Comparison of ENCODE assay signal across 11 cellular contexts in genomic region chr5:58751222-58751621, GRCh38.
DNase-seq lines count a peak whose midpoint lies in the region; ATAC-seq, FAIRE-seq and TF ChIP-seq lines count a peak whose summit lies in the region.
"Had no signal": no experiment of that assay in that cellular context is flagged by ENCODE, and none has a peak within 500 bp of the region (broad histone marks: within the 10 kb centered on the region; RNA-seq: fewer than 3 reads in every experiment).

No MANE protein-coding gene starts in this region.

- no peak for TF ChIP-seq RAD21 in HepG2 (CRISPR knock-in tag; IDR thresholded peaks at IDR 0.05)

- TF ChIP-seq EP300 in HepG2 (IDR thresholded peaks at IDR 0.05; ENCODE audit: low read depth in 2 of 2, low read length in 2 of 2) (no peak), HepG2 (CRISPR knock-in tag; IDR thresholded peaks at IDR 0.05; ENCODE audit: borderline replicate concordance) (no peak)

- H3K9ac ChIP-seq in HepG2 (ENCODE audit: insufficient read depth, low read depth, low read length): no peak overlapping the region

- H3K4me1 Mint-ChIP-seq in activated T-helper 17 cell treated with anti-CD3 and anti-CD28 coated beads, Interleukin-2, amount 50 U/mL, for 72 hours: peaks cover 6% of the 10 kb centered on the region
- H3K4me1 Mint-ChIP-seq: immature natural killer cell had no signal

- H3K27ac Mint-ChIP-seq in activated T-helper 17 cell treated with anti-CD3 and anti-CD28 coated beads, Interleukin-2, amount 50 U/mL, for 72 hours: peak overlapping the region; percentile 72
- H3K27ac Mint-ChIP-seq: dendritic cell treated with granulocyte-macrophage colony-stimulating factor and Interleukin-4, amounts not matched to agents 40 ng/mL and 50 ng/mL, for 4 days; immature natural killer cell had no signal

- peak overlapping the region; percentile 35 for H3K4me3 Mint-ChIP-seq in activated T-helper 17 cell treated with anti-CD3 and anti-CD28 coated beads, Interleukin-2, amount 50 U/mL, for 72 hours
- H3K4me3 Mint-ChIP-seq: dendritic cell treated with granulocyte-macrophage colony-stimulating factor and Interleukin-4, amounts not matched to agents 40 ng/mL and 50 ng/mL, for 4 days; immature natural killer cell had no signal

- TF ChIP-seq POLR2A in HepG2 (IDR thresholded peaks at IDR 0.05; ENCODE audit: insufficient read depth in 1 of 2, low read depth in 2 of 2, low read length in 2 of 2): no peak

- no peak overlapping the region for H3K4me3 ChIP-seq in HepG2 (replicated peaks in 1 of 3; ENCODE audit: insufficient read depth in 1 of 3, low read depth in 2 of 3, low read length in 3 of 3)

- FAIRE-seq in HepG2 (lab: Jason Lieb, UNC): no peak
- FAIRE-seq: G401.6 had no signal

- H3K36me3 ChIP-seq in HepG2 (replicated peaks in 1 of 2; ENCODE audit: control insufficient read depth in 1 of 2, insufficient read depth in 2 of 2, low read length in 2 of 2): no peaks in the 10 kb centered on the region

- POLR2A ChIA-PET in HepG2 (lab: Yijun Ruan, JAX): no interaction called here

- CTCF ChIA-PET in HepG2 (lab: Yijun Ruan, JAX; ENCODE audit: low intra/inter-chr PET ratio, low total read pairs): no interaction called here

- no peak overlapping the region for H3K4me2 ChIP-seq in HepG2 (ENCODE audit: low read depth, low read length)

- intact Hi-C loops in HepG2 (cut with micrococcal nuclease; ENCODE audit: unreplicated experiment): no loop called here

- peak; percentile 84 for DNase-seq in ELR (ENCODE audit: low read depth)
- DNase-seq in M059J (ENCODE audit: low read depth): peak; percentile 81
- DNase-seq in HepG2 (ENCODE audit: low spot score): no peak
- DNase-seq in GM13976 (ENCODE audit: low spot score): no peak
- no peak for DNase-seq in DMS153 treated with DMSO at 0.1 percent for 48 hours (lab: John Stamatoyannopoulos, UW; ENCODE audit: unreplicated experiment)
- DNase-seq in glomerular visceral epithelial cell (ENCODE audit: extremely low spot score): no peak
- DNase-seq: immature natural killer cell, NCI-H2107 had no signal

- no TSS peak for BruUV-seq in HepG2 (replicated peaks; lab: Mats Ljungman, UMichigan)

- no peaks in the 10 kb centered on the region for H3K9me3 ChIP-seq in HepG2 (ENCODE audit: low read length)

- no peaks in the 10 kb centered on the region; a peak in 1 of 5 replicates for H3K27me3 ChIP-seq in HepG2 (ENCODE audit: control insufficient read depth in 1 of 2, insufficient read depth in 2 of 2, low read length in 2 of 2)

- no peak overlapping the region for H2AFZ ChIP-seq in HepG2 (ENCODE audit: low read length)

- H3K79me2 ChIP-seq in HepG2 (ENCODE audit: insufficient read depth, low read length): no peaks in the 10 kb centered on the region

- peak; percentile 100 for ATAC-seq in activated T-helper 17 cell treated with anti-CD3 and anti-CD28 coated beads, Interleukin-2, amount 50 U/mL, for 72 hours (replicated peaks)
- no peak for ATAC-seq in HepG2

- no peaks in the 10 kb centered on the region for H3K4me1 ChIP-seq in HepG2 (ENCODE audit: insufficient read depth, low read length)

- no peak for TF ChIP-seq CTCF in HepG2 (CRISPR knock-in tag; IDR thresholded peaks at IDR 0.05)
- no peak for TF ChIP-seq CTCF in GM13976 (IDR thresholded peaks at IDR 0.05; ENCODE audit: borderline replicate concordance, control extremely low read depth, extremely low read depth, insufficient read depth, missing control alignments)

- in situ Hi-C loops in HepG2 (cut with HindIII; ENCODE audit: extremely low pct_ligation_motif_present, low pct_unique_long_range_greater_than_20kb) (no loop called here), GM13976 (cut with MboI; ENCODE audit: low sequenced_read_pairs, unreplicated experiment) (no loop called here)

- H3K9me3 Mint-ChIP-seq in activated T-helper 17 cell treated with anti-CD3 and anti-CD28 coated beads, Interleukin-2, amount 50 U/mL, for 72 hours: no peaks in the 10 kb centered on the region
- H3K9me3 Mint-ChIP-seq: dendritic cell treated with granulocyte-macrophage colony-stimulating factor and Interleukin-4, amounts not matched to agents 40 ng/mL and 50 ng/mL, for 4 days had no signal

- H3K27ac ChIP-seq in HepG2 (ENCODE audit: extremely low read length, insufficient read depth, low read length): no peak overlapping the region

- H4K20me1 ChIP-seq in HepG2 (ENCODE audit: insufficient read depth, low read length): no peaks in the 10 kb centered on the region

- H3K27me3 Mint-ChIP-seq in activated T-helper 17 cell treated with anti-CD3 and anti-CD28 coated beads, Interleukin-2, amount 50 U/mL, for 72 hours: peaks cover 3% of the 10 kb centered on the region
- H3K27me3 Mint-ChIP-seq: dendritic cell treated with granulocyte-macrophage colony-stimulating factor and Interleukin-4, amounts not matched to agents 40 ng/mL and 50 ng/mL, for 4 days had no signal

- 29% methylated on average over 3 of the region's 3 CpGs for WGBS in HepG2 (ENCODE audit: low lambda C conversion rate)

- H3K36me3 Mint-ChIP-seq in activated T-helper 17 cell treated with anti-CD3 and anti-CD28 coated beads, Interleukin-2, amount 50 U/mL, for 72 hours (ENCODE audit: low read depth): no peaks in the 10 kb centered on the region
- H3K36me3 Mint-ChIP-seq: immature natural killer cell had no signal

TF ChIP-seq in HepG2, 621 proteins besides CTCF, POLR2A, EP300 and RAD21 (continues in another document):
- TF ChIP-seq MBD4 (IDR thresholded peaks at IDR 0.05; ENCODE audit: borderline replicate concordance, low read length): no peak
- no peak for TF ChIP-seq GPBP1L1 (CRISPR knock-in tag; IDR thresholded peaks at IDR 0.05)
- TF ChIP-seq FOSL2 (CRISPR knock-in tag; IDR thresholded peaks at IDR 0.05): 0 out of 2 replicates have a peak, but pooled peaks have one; percentile 7
- no peak for TF ChIP-seq ZNF7 (CRISPR knock-in tag; IDR thresholded peaks at IDR 0.05)
- TF ChIP-seq ZNF496 (CRISPR knock-in tag; IDR thresholded peaks at IDR 0.05; ENCODE audit: insufficient replicate concordance): no peak
- TF ChIP-seq TFDP2 (CRISPR knock-in tag; IDR thresholded peaks at IDR 0.05): no peak

Comparison
In these comparisons a context has a peak if more than half of its experiments do, and no peak if none do; other contexts are left out.
1. DNase-seq: peak in ELR (single experiment) and M059J (single experiment); none in HepG2 (single experiment), GM13976 (single experiment), DMS153 treated with DMSO at 0.1 percent for 48 hours (single experiment) and glomerular visceral epithelial cell (single experiment).